ENCODE assay signal across 9 cellular contexts in the genomic region with DNA sequence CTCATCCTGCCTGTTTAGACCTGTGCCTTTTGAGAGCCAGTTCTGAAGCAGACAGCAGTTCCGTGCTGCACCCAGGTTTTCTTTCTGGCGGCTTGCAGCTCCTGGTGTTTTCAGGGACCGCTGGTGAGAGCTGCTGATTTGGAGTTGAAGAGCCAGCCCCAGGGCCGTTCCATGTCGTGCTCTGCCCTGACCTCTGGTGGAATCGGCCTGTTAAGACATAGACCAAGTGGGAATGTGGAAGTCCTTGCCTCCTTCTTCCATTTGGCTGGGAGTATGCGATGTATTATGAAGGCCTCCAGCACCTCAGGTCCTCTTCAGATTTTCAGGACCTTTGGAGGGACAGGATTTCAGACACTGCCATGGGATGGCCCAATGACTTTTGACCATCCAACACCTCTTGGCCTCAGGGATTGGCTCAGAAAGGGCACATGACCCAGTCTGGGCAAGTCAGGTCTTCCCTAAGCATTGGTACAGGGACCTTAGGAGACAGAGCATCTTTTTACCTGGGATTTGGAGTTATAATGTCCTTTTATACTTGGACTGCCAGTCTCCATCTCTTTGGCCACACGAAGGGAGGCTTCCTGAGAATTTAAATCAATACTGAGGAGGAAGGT.
DNase-seq lines count a peak whose midpoint lies in the region; ATAC-seq and TF ChIP-seq lines count a peak whose summit lies in the region.
"Had no signal": no experiment of that assay in that cellular context is flagged by ENCODE, and none has a peak within 500 bp of the region (broad histone marks: within the 10 kb centered on the region; RNA-seq: fewer than 3 reads in every experiment).

No MANE protein-coding gene starts in this region.

- H3K27ac Mint-ChIP-seq in CD4-positive, alpha-beta T cell, result no peak overlapping the region

- H3K4me1 Mint-ChIP-seq in CD4-positive, alpha-beta T cell (ENCODE audit: low read depth), result peaks cover 26% of the 10 kb centered on the region

- peak; percentile 59 for TF ChIP-seq CTCF in CD4-positive, alpha-beta T cell (IDR thresholded peaks at IDR 0.05)
- TF ChIP-seq CTCF in gastroesophageal sphincter (IDR thresholded peaks at IDR 0.05), result peak; percentile 74 to 89 (median 76)
- TF ChIP-seq CTCF in osteoblast (IDR thresholded peaks at IDR 0.05; ENCODE audit: extremely low read depth, low read depth, low read length), result peak; percentile 84
- peak; percentile 66 to 77 (median 70) for TF ChIP-seq CTCF in uterus (IDR thresholded peaks at IDR 0.05)

- peak in 9 of 10 experiments; percentile 9 to 50 (median 28) for DNase-seq in CD4-positive, alpha-beta T cell
- DNase-seq in HT-29 (ENCODE audit: low spot score), result peak; percentile 83
- DNase-seq in RPMI7951 (ENCODE audit: low read depth), result peak; percentile 63
- DNase-seq in activated naive CD4-positive, alpha-beta T cell (lab: John Stamatoyannopoulos, UW), result peak in 3 of 4 experiments; percentile 1 to 11 (median 7)
- DNase-seq in osteoblast (ENCODE audit: insufficient read length, low spot score, missing footprints), result peak; percentile 87
- DNase-seq in uterus, result peak; percentile 66 to 73

- H3K27me3 Mint-ChIP-seq in CD4-positive, alpha-beta T cell, result peaks cover 56% of the 10 kb centered on the region

- peak overlapping the region; percentile 52 for H3K4me3 Mint-ChIP-seq in CD4-positive, alpha-beta T cell
- H3K4me3 Mint-ChIP-seq: IgD-negative memory B cell had no signal

- no peaks in the 10 kb centered on the region for H3K36me3 Mint-ChIP-seq in CD4-positive, alpha-beta T cell (ENCODE audit: low read depth)
- H3K36me3 Mint-ChIP-seq: IgD-negative memory B cell had no signal

- no peak overlapping the region for H3K27ac ChIP-seq in CD4-positive, alpha-beta T cell (ENCODE audit: low read depth, low read length)
- H3K27ac ChIP-seq in gastroesophageal sphincter (no peak overlapping the region), osteoblast (ENCODE audit: low read depth, low read length) (no peak overlapping the region), uterus (no peak overlapping the region)

- TF ChIP-seq POLR2A in gastroesophageal sphincter (IDR thresholded peaks at IDR 0.05) (no peak), uterus (IDR thresholded peaks at IDR 0.05) (no peak)

- H3K9me3 ChIP-seq in CD4-positive, alpha-beta T cell (ENCODE audit: control insufficient read depth, low read length), result no peaks in the 10 kb centered on the region
- H3K9me3 ChIP-seq in gastroesophageal sphincter, result no peaks in the 10 kb centered on the region
- no peaks in the 10 kb centered on the region for H3K9me3 ChIP-seq in osteoblast (ENCODE audit: low read depth, low read length)
- no peaks in the 10 kb centered on the region for H3K9me3 ChIP-seq in uterus

- H3K4me1 ChIP-seq in gastroesophageal sphincter, result peaks cover 0 to 7% (median 0%) of the 10 kb centered on the region in 3 donors
- H3K4me1 ChIP-seq in osteoblast (ENCODE audit: insufficient read depth, low read length), result peaks cover 3% of the 10 kb centered on the region
- H3K4me1 ChIP-seq in uterus, result no peaks in the 10 kb centered on the region

- CTCF ChIA-PET in CD4-positive, alpha-beta T cell (lab: Charles Lee), result no interaction called here

- H3K4me2 ChIP-seq in osteoblast (ENCODE audit: insufficient read depth, low read length), result peak overlapping the region; percentile 74

- WGBS in gastroesophageal sphincter (ENCODE audit: low coverage in 1 of 2), 2 donors, result 19 to 23% methylated on average over 5 to 8 of the region's 8 CpGs

- no peak for TF ChIP-seq EP300 in gastroesophageal sphincter (IDR thresholded peaks at IDR 0.05)

- peak; percentile 75 for ATAC-seq in CD4-positive, alpha-beta T cell (ENCODE audit: poor library complexity)
- ATAC-seq in GM19397 (IDR thresholded peaks at IDR 0.05; ENCODE audit: unreplicated experiment), result peak; percentile 81
- ATAC-seq in gastroesophageal sphincter, result peak; percentile 92

- H3K4me3 ChIP-seq in gastroesophageal sphincter (no peak overlapping the region), osteoblast (ENCODE audit: insufficient read depth, low read length) (peak overlapping the region; percentile 16), uterus (no peak overlapping the region)

- intact Hi-C loops in CD4-positive, alpha-beta T cell (cut with DNase I, micrococcal nuclease), result loop anchor here (1.0 to 2.0 kb wide), 3 partner anchors 176 to 232 kb away; no protein-coding TSS in a partner anchor
- intact Hi-C loops in uterus (cut with DNase I; ENCODE audit: low total_unique reads), result loop anchor here (10.0 kb wide), 1 partner anchor 180 kb away; no protein-coding TSS in a partner anchor

- H3K79me2 ChIP-seq in osteoblast (ENCODE audit: insufficient read depth, low read length), result no peaks in the 10 kb centered on the region

- H3K36me3 ChIP-seq in gastroesophageal sphincter (no peaks in the 10 kb centered on the region), osteoblast (ENCODE audit: insufficient read depth, low read length) (no peaks in the 10 kb centered on the region), uterus (no peaks in the 10 kb centered on the region)

- peak overlapping the region; percentile 85 for H2AFZ ChIP-seq in osteoblast (ENCODE audit: low read length)

- H4K20me1 ChIP-seq in osteoblast (ENCODE audit: insufficient read depth, low read length), result no peaks in the 10 kb centered on the region

- H3K27me3 ChIP-seq in CD4-positive, alpha-beta T cell (ENCODE audit: control insufficient read depth, insufficient read depth, low read length), result peaks cover 8% of the 10 kb centered on the region
- H3K27me3 ChIP-seq in gastroesophageal sphincter (no peaks in the 10 kb centered on the region), osteoblast (ENCODE audit: insufficient read depth, low read length) (no peaks in the 10 kb centered on the region), uterus (no peaks in the 10 kb centered on the region)

- POLR2A ChIA-PET in CD4-positive, alpha-beta T cell (lab: Charles Lee), result interaction anchor here (1.0 kb wide), 1 partner anchor 178 kb away, joined by 3 read pairs; no protein-coding TSS in a partner anchor

- H3K9me3 Mint-ChIP-seq in CD4-positive, alpha-beta T cell, result no peaks in the 10 kb centered on the region
- H3K9me3 Mint-ChIP-seq: IgD-negative memory B cell had no signal

Comparison
In these comparisons a context has a peak if more than half of its experiments do, and no peak if none do; other contexts are left out.
1. DNase-seq: peak in every context shown above with its lines; median percentile 87 in osteoblast; 83 in HT-29; 70 in uterus; 63 in RPMI7951; 28 in CD4-positive, alpha-beta T cell; 7 in activated naive CD4-positive, alpha-beta T cell.